8 cellular contexts compared by ENCODE assay signal in the genomic region with DNA sequence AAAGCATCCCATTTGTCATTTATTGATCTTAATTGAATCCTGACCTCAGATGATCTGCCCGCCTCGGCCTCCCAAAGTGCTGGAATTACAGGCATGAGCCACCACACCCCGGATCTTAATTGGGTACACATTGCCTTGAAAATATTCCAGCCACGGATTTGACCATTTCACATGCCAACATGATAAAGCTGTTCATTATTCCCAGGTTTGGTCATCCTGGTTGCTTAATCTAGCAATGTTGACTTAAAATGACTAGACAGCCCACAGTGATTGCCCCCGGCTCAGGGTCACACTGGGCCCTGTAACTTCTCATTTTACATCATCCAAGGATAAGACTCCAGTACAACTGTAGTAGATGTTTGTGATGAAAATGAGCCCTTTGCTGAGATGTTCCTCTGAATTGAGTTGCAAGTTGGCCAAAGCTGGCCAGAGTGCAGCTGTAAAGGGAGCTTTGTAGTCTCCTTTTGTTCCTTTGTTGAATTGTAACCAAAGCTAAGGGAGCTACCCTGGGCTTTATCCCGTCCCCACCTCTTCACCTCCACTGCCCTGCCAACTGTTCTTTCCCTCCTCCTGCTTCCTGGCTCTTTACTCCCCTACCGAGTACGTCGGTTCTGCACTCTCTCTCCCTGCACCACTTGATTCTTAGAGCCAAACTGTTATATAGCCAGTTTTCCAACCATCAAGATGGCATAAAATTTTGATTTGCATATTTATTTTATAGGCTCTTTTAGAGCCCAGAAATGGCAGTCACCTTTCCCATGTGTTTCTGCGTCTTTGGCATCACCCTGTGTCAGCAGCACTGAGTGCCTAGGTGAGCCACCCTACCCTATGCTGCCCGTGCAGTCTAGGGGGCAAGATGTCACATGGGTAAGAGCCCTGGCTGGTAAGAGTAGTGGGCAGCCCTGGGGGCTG.
DNase-seq lines count a peak whose midpoint lies in the region; ATAC-seq and TF ChIP-seq lines count a peak whose summit lies in the region.

No MANE protein-coding gene starts in this region.

- in situ Hi-C loops in transverse colon (cut with MboI; ENCODE audit: low pct_ligation_motif_present in 1 of 4, low pct_unique_long_range_greater_than_20kb in 1 of 4, low sequenced_read_pairs in 3 of 4) = no loop called here

- intact Hi-C loops in activated CD4-positive, alpha-beta memory T cell treated with anti-CD3 and anti-CD28 coated beads for 36 hours (cut with micrococcal nuclease) = loop anchor here (1.0 kb wide), 3 partner anchors 8 to 42 kb away; no protein-coding TSS in a partner anchor
- intact Hi-C loops in transverse colon (cut with DNase I; ENCODE audit: low total_unique reads) = no loop called here

- H3K27me3 ChIP-seq in hepatocyte (no peaks in the 10 kb centered on the region), transverse colon (no peaks in the 10 kb centered on the region)

- WGBS in hepatocyte (ENCODE audit: low lambda C conversion rate, missing lambda C conversion rate) = 71% methylated on average over 11 of the region's 11 CpGs
- WGBS in transverse colon (ENCODE audit: low coverage in 1 of 2), 2 donors = 78 to 81% methylated on average over 9 to 11 of the region's 11 CpGs

- no peak for TF ChIP-seq EP300 in transverse colon (IDR thresholded peaks at IDR 0.05; ENCODE audit: low read depth)

- H3K36me3 Mint-ChIP-seq in activated CD8-positive, alpha-beta memory T cell treated with anti-CD3 and anti-CD28 coated beads, Interleukin-2, amount 10 ng/mL, durations not matched to agents 7 days and 5 days = peaks cover 57% of the 10 kb centered on the region
- peaks cover 32% of the 10 kb centered on the region for H3K36me3 Mint-ChIP-seq in activated CD4-positive, alpha-beta memory T cell treated with anti-CD3 and anti-CD28 coated beads for 36 hours

- TF ChIP-seq CTCF in hepatocyte (IDR thresholded peaks at IDR 0.05; ENCODE audit: poor library complexity) (no peak), transverse colon (IDR thresholded peaks at IDR 0.05) (no peak)

- H3K36me3 ChIP-seq in hepatocyte (replicated peaks; ENCODE audit: insufficient read depth, low read depth) = no peaks in the 10 kb centered on the region
- H3K36me3 ChIP-seq in transverse colon = no peaks in the 10 kb centered on the region

- no peak for TF ChIP-seq POLR2A in transverse colon (IDR thresholded peaks at IDR 0.05)

- DNase-seq in activated CD8-positive, alpha-beta memory T cell treated with anti-CD3 and anti-CD28 coated beads, Interleukin-2, amount 10 ng/mL, durations not matched to agents 7 days and 5 days = no peak
- DNase-seq in activated CD8-positive, alpha-beta memory T cell treated with anti-CD3 and anti-CD28 coated beads, Interleukin-2, amount 50 U/mL, for 4 hours = no peak
- no peak for DNase-seq in activated CD4-positive, alpha-beta memory T cell treated with anti-CD3 and anti-CD28 coated beads for 36 hours
- DNase-seq in hepatocyte (ENCODE audit: low spot score) (peak; percentile 51), transverse colon (no peak), amygdala (lab: John Stamatoyannopoulos, UW) (no peak), NCI-H2171 treated with DMSO at 0.1 percent for 48 hours (lab: John Stamatoyannopoulos, UW) (no peak), NCI-H2227 (lab: John Stamatoyannopoulos, UW; ENCODE audit: unreplicated experiment) (no peak)

- H3K4me1 ChIP-seq in hepatocyte (ENCODE audit: insufficient read depth) (peaks cover 10% of the 10 kb centered on the region), transverse colon (peaks cover 0 to 21% (median 11%) of the 10 kb centered on the region in 4 donors)

- peak overlapping the region; percentile 71 for H3K27ac Mint-ChIP-seq in activated CD8-positive, alpha-beta memory T cell treated with anti-CD3 and anti-CD28 coated beads, Interleukin-2, amount 10 ng/mL, durations not matched to agents 7 days and 5 days
- peak overlapping the region; percentile 97 for H3K27ac Mint-ChIP-seq in activated CD4-positive, alpha-beta memory T cell treated with anti-CD3 and anti-CD28 coated beads for 36 hours

- no peak overlapping the region for H3K4me3 Mint-ChIP-seq in activated CD8-positive, alpha-beta memory T cell treated with anti-CD3 and anti-CD28 coated beads, Interleukin-2, amount 10 ng/mL, durations not matched to agents 7 days and 5 days
- no peak overlapping the region for H3K4me3 Mint-ChIP-seq in activated CD4-positive, alpha-beta memory T cell treated with anti-CD3 and anti-CD28 coated beads for 36 hours

- no peaks in the 10 kb centered on the region for H3K9me3 Mint-ChIP-seq in activated CD8-positive, alpha-beta memory T cell treated with anti-CD3 and anti-CD28 coated beads, Interleukin-2, amount 10 ng/mL, durations not matched to agents 7 days and 5 days (ENCODE audit: low read depth)
- H3K9me3 Mint-ChIP-seq in activated CD4-positive, alpha-beta memory T cell treated with anti-CD3 and anti-CD28 coated beads for 36 hours = no peaks in the 10 kb centered on the region

- H3K9me3 ChIP-seq in hepatocyte (ENCODE audit: low read depth) (no peaks in the 10 kb centered on the region), transverse colon (no peaks in the 10 kb centered on the region)

- H4K20me1 ChIP-seq in hepatocyte (ENCODE audit: insufficient read depth, poor library complexity, severe bottlenecking) = no peaks in the 10 kb centered on the region

- H3K9me2 ChIP-seq in hepatocyte (replicated peaks; ENCODE audit: insufficient read depth) = no peaks in the 10 kb centered on the region

- H3K27me3 Mint-ChIP-seq in activated CD8-positive, alpha-beta memory T cell treated with anti-CD3 and anti-CD28 coated beads, Interleukin-2, amount 10 ng/mL, durations not matched to agents 7 days and 5 days = no peaks in the 10 kb centered on the region
- H3K27me3 Mint-ChIP-seq in activated CD4-positive, alpha-beta memory T cell treated with anti-CD3 and anti-CD28 coated beads for 36 hours = no peaks in the 10 kb centered on the region

- CTCF ChIA-PET in activated CD8-positive, alpha-beta memory T cell treated with anti-CD3 and anti-CD28 coated beads, Interleukin-2, amount 10 ng/mL, durations not matched to agents 7 days and 5 days (lab: Charles Lee) = interaction anchor here (1.0 to 1.6 kb wide), 4 partner anchors 9 to 74 kb away, joined by 3 to 4 read pairs (median 4); no protein-coding TSS in a partner anchor
- CTCF ChIA-PET in activated CD4-positive, alpha-beta memory T cell treated with anti-CD3 and anti-CD28 coated beads for 36 hours (lab: Charles Lee) = interaction anchor here (0.9 to 2.5 kb wide), 4 partner anchors 9 to 284 kb away, joined by 4 to 8 read pairs (median 5); no protein-coding TSS in a partner anchor

- no peaks in the 10 kb centered on the region for H3K79me2 ChIP-seq in hepatocyte

- POLR2A ChIA-PET in activated CD4-positive, alpha-beta memory T cell treated with anti-CD3 and anti-CD28 coated beads for 36 hours (lab: Charles Lee) = interaction anchor here (1.3 to 1.8 kb wide), 3 partner anchors 29 to 141 kb away, joined by 3 to 5 read pairs (median 5); partner anchors contain the start of gene HIF1A

- H3K4me1 Mint-ChIP-seq in activated CD8-positive, alpha-beta memory T cell treated with anti-CD3 and anti-CD28 coated beads, Interleukin-2, amount 10 ng/mL, durations not matched to agents 7 days and 5 days = peaks cover 51% of the 10 kb centered on the region
- peaks cover 55% of the 10 kb centered on the region for H3K4me1 Mint-ChIP-seq in activated CD4-positive, alpha-beta memory T cell treated with anti-CD3 and anti-CD28 coated beads for 36 hours (ENCODE audit: low read depth)

- no peak overlapping the region for H3K4me2 ChIP-seq in hepatocyte

- H2AFZ ChIP-seq in hepatocyte = no peak overlapping the region

- H3K4me3 ChIP-seq in hepatocyte = no peak overlapping the region
- H3K4me3 ChIP-seq in transverse colon = no peak overlapping the region

- no peak for ATAC-seq in activated CD8-positive, alpha-beta memory T cell treated with anti-CD3 and anti-CD28 coated beads, Interleukin-2, amount 10 ng/mL, durations not matched to agents 7 days and 5 days

- H3K27ac ChIP-seq in hepatocyte = peak overlapping the region; percentile 92
- H3K27ac ChIP-seq in transverse colon = peak overlapping the region; percentile 21 to 58 (median 52)
